Comparison of ENCODE assay signal across 22 cellular contexts in genomic region chr11:70377645-70378044, GRCh38. TPM values are rescaled to one million over a fixed set of nuclear protein-coding genes. Genes with fewer than 3 reads are reported as not detected.
DNase-seq lines count a peak whose midpoint lies in the region; TF ChIP-seq lines count a peak whose summit lies in the region.
"Had no signal": no experiment of that assay in that cellular context is flagged by ENCODE, and none has a peak within 500 bp of the region (broad histone marks: within the 10 kb centered on the region; RNA-seq: fewer than 3 reads in every experiment).

No MANE protein-coding gene starts in this region.

- H3K4me3 Mint-ChIP-seq in chondrocyte (ENCODE audit: unreplicated experiment), result no peak overlapping the region
- H3K4me3 Mint-ChIP-seq: CD14-positive monocyte; CD4-positive, alpha-beta T cell; CD8-positive, alpha-beta memory T cell; GM23338; H9 had no signal

- peak overlapping the region; percentile 1 for H3K27ac Mint-ChIP-seq in chondrocyte (ENCODE audit: unreplicated experiment)
- H3K27ac Mint-ChIP-seq: CD4-positive, alpha-beta T cell; GM23338 had no signal

- H3K79me2 ChIP-seq in OCI-LY7 (ENCODE audit: insufficient read depth, low read depth, low read length), result no peaks in the 10 kb centered on the region

- H3K4me1 ChIP-seq in OCI-LY7 (ENCODE audit: insufficient read depth, low read length, poor library complexity, severe bottlenecking), result no peaks in the 10 kb centered on the region
- peaks cover 16% of the 10 kb centered on the region for H3K4me1 ChIP-seq in vagina
- H3K4me1 ChIP-seq: BE2C; BLaER1 treated with 17β-estradiol and CSF1 and Interleukin-3, amounts not matched to agents 10 nM and 100 nM had no signal

- H3K36me3 Mint-ChIP-seq in chondrocyte (ENCODE audit: low read depth), result peaks cover 16% of the 10 kb centered on the region

- intact Hi-C loops in OCI-LY7 (cut with micrococcal nuclease; ENCODE audit: unreplicated experiment) (no loop called here), vagina (cut with DNase I) (no loop called here)

- CTCF ChIA-PET in OCI-LY7 (lab: Charles Lee; ENCODE audit: unreplicated experiment), result no interaction called here

- no peak for DNase-seq in OCI-LY7 (ENCODE audit: low spot score)
- peak; percentile 36 for DNase-seq in chondrocyte (ENCODE audit: low spot score)
- DNase-seq in iris pigment epithelial cell (ENCODE audit: low read depth), result peak; percentile 11
- no peak for DNase-seq in vagina (ENCODE audit: extremely low spot score in 2 of 2)
- DNase-seq in NCI-H446 treated with DMSO at 0.1 percent for 48 hours (lab: John Stamatoyannopoulos, UW), result no peak
- no peak for DNase-seq in HuH-7 (ENCODE audit: low spot score)
- no peak for DNase-seq in T-helper 9 cell
- DNase-seq: 8988T; ACHN; AML-193; BE2C; Calu3; CD4-positive, alpha-beta T cell; CD8-positive, alpha-beta memory T cell; DMS53; DMS79 treated with DMSO at 0.1 percent for 48 hours; GF-D8; H9 had no signal

- H3K27me3 ChIP-seq in vagina, result no peaks in the 10 kb centered on the region
- H3K27me3 ChIP-seq: BE2C; BLaER1 treated with 17β-estradiol and CSF1 and Interleukin-3, amounts not matched to agents 10 nM and 100 nM had no signal

- TF ChIP-seq CTCF in OCI-LY7 (conservative IDR thresholded peaks at IDR 0.05; ENCODE audit: low read length) (no peak), chondrocyte (IDR thresholded peaks at IDR 0.05) (no peak), vagina (IDR thresholded peaks at IDR 0.05) (no peak)

- H3K4me3 ChIP-seq in OCI-LY7 (ENCODE audit: low read depth, low read length, poor library complexity, severe bottlenecking) (no peak overlapping the region), vagina (no peak overlapping the region)
- H3K4me3 ChIP-seq: A549; BLaER1 treated with 17β-estradiol and CSF1 and Interleukin-3, amounts not matched to agents 10 nM and 100 nM; GM23338 had no signal

- H3K36me3 ChIP-seq in OCI-LY7 (ENCODE audit: insufficient read depth, low read length) (peaks cover 69% of the 10 kb centered on the region), vagina (peaks cover 0 to 56% of the 10 kb centered on the region in 2 donors)

- BruUV-seq in OCI-LY7 (replicated peaks; lab: Mats Ljungman, UMichigan), result TSS peak; percentile 48

- no peak overlapping the region for H3K27ac ChIP-seq in OCI-LY7 (ENCODE audit: low read depth, low read length, poor library complexity, severe bottlenecking)
- H3K27ac ChIP-seq in vagina, result peak overlapping the region; percentile 54
- H3K27ac ChIP-seq: A549; BLaER1 treated with 17β-estradiol and CSF1 and Interleukin-3, amounts not matched to agents 10 nM and 100 nM had no signal

- H3K9me3 Mint-ChIP-seq in chondrocyte (ENCODE audit: low read depth), result no peaks in the 10 kb centered on the region
- H3K9me3 Mint-ChIP-seq: CD4-positive, alpha-beta T cell; CD8-positive, alpha-beta memory T cell; GM23338; H9 had no signal

- no peak overlapping the region for H2AFZ ChIP-seq in OCI-LY7 (ENCODE audit: low read length)
- H2AFZ ChIP-seq: GM23338 had no signal

- H3K9me2 ChIP-seq in OCI-LY7 (ENCODE audit: insufficient read depth, low read length), result no peaks in the 10 kb centered on the region

- no peak for TF ChIP-seq POLR2A in vagina (IDR thresholded peaks at IDR 0.05)

- POLR2A ChIA-PET in OCI-LY7 (lab: Charles Lee), result interaction anchor here (0.6 kb wide), 2 partner anchors 116 to 1434 kb away, joined by 3 to 4 read pairs; no protein-coding TSS in a partner anchor

- H3K27me3 Mint-ChIP-seq in chondrocyte (ENCODE audit: low read depth), result no peaks in the 10 kb centered on the region
- H3K27me3 Mint-ChIP-seq: CD4-positive, alpha-beta T cell; CD8-positive, alpha-beta memory T cell had no signal

- peaks cover 13% of the 10 kb centered on the region for H3K4me1 Mint-ChIP-seq in chondrocyte (ENCODE audit: low read depth)
- H3K4me1 Mint-ChIP-seq: CD14-positive monocyte; CD8-positive, alpha-beta memory T cell had no signal

- no peaks in the 10 kb centered on the region for H3K9me3 ChIP-seq in OCI-LY7 (ENCODE audit: low read length)
- no peaks in the 10 kb centered on the region for H3K9me3 ChIP-seq in vagina
- H3K9me3 ChIP-seq: A549; BE2C; BLaER1 treated with 17β-estradiol and CSF1 and Interleukin-3, amounts not matched to agents 10 nM and 100 nM had no signal

- H4K20me1 ChIP-seq in OCI-LY7 (ENCODE audit: insufficient read depth, low read length), result no peaks in the 10 kb centered on the region

- no peak overlapping the region for H3K4me2 ChIP-seq in OCI-LY7 (ENCODE audit: low read length)
- H3K4me2 ChIP-seq: A549; BLaER1 treated with 17β-estradiol and CSF1 and Interleukin-3, amounts not matched to agents 10 nM and 100 nM; GM23338 had no signal

RNA-seq across cellular contexts. Expression of gene CTTN, which starts 20.7 kb away (rescaled TPM):
- 1.9 and 5.0 TPM in 2 replicates for total RNA-seq in OCI-LY7 (2014; rRNA removed; shearing (Covaris generic))
- total RNA-seq in OCI-LY7 (2022) (9.3 and 9.4 TPM in 2 replicates), chondrocyte (290 to 314 TPM (median 307 TPM) in 3 replicates), vagina (227 TPM)

Comparison
In these comparisons a context has a peak if more than half of its experiments do, and no peak if none do; other contexts are left out.
1. DNase-seq: peak in chondrocyte (single experiment) and iris pigment epithelial cell (single experiment); none in OCI-LY7 (single experiment), vagina (0 of 2), NCI-H446 treated with DMSO at 0.1 percent for 48 hours (single experiment), HuH-7 (single experiment) and T-helper 9 cell (single experiment).
2. RNA of gene CTTN, which starts 20.7 kb away (total RNA-seq): 290 to 314 TPM in chondrocyte and 227 TPM in vagina (single experiment); 1.9 to 9.4 TPM in OCI-LY7; every median in the first group is over 10 times any median in the second.